ENCODE assay signal across 27 cellular contexts in the genomic region with DNA sequence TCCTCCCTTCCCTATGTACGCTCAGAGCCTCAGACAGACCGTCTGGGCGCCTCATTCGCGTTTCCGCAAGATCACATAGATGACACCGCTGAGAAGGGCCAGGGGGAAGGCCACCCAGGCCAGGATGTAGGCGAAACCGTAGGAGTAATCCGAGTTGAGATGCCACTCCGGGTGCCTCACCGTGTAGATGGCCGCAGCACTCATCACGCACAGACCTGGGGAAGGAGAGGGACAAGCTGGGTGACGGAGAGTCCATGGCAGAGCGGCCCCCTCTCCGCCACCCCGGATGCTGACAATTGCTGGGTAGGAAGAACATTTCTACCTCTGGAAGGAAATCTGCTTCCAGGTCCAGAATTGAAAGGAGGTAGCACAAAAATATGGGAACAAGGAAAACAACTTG.
"Had no signal": no experiment of that assay in that cellular context is flagged by ENCODE, and none has a peak within 500 bp of the region (broad histone marks: within the 10 kb centered on the region; RNA-seq: fewer than 3 reads in every experiment).

No MANE protein-coding gene starts in this region.

- H3K36me3 Mint-ChIP-seq: naive B cell; natural killer cell; neural progenitor cell; stimulated activated naive B cell treated with anti-CD40 and anti-IgM and Interleukin-4, amounts not matched to agents 10 μg/mL and 1 μg/mL and 100 μg/mL, for 72 hours had no signal

- ATAC-seq: left colon; left lung; lower lobe of right lung; natural killer cell; right cardiac atrium; stimulated activated naive B cell treated with anti-CD40 and anti-IgM and Interleukin-4, amounts not matched to agents 10 μg/mL and 1 μg/mL and 100 μg/mL, for 72 hours; stimulated activated naive CD8-positive, alpha-beta T cell treated with anti-CD3 and anti-CD28 coated beads, Interleukin-15, Interleukin-2, amounts not matched to agents 100 U/mL and 50 U/mL, for 24 hours had no signal

- H3K4me3 Mint-ChIP-seq: naive B cell; natural killer cell; nephron progenitor cell; neural progenitor cell; stimulated activated naive B cell treated with anti-CD40 and anti-IgM and Interleukin-4, amounts not matched to agents 10 μg/mL and 1 μg/mL and 100 μg/mL, for 72 hours had no signal

- H3K4me3 ChIP-seq: left lung, lower lobe of right lung, neural progenitor cell, ovary, prostate gland, skin epidermis, stomach, suprapubic skin, transverse colon, upper lobe of left lung, vagina had no signal

- H3K27ac Mint-ChIP-seq: naive B cell; natural killer cell; nephron progenitor cell; stimulated activated naive B cell treated with anti-CD40 and anti-IgM and Interleukin-4, amounts not matched to agents 10 μg/mL and 1 μg/mL and 100 μg/mL, for 72 hours had no signal

- H3K27ac ChIP-seq: left lung, lower lobe of right lung, neural progenitor cell, ovary, prostate gland, skin epidermis, stomach, suprapubic skin, transverse colon, upper lobe of left lung, vagina had no signal

- H3K4me1 Mint-ChIP-seq: naive B cell; natural killer cell; neural progenitor cell; stimulated activated naive B cell treated with anti-CD40 and anti-IgM and Interleukin-4, amounts not matched to agents 10 μg/mL and 1 μg/mL and 100 μg/mL, for 72 hours had no signal

- DNase-seq: hippocampal formation; kidney glomerular epithelial cell; left colon; lower lobe of right lung; mammary epithelial cell; mesenchymal stem cell; naive B cell; natural killer cell; nephron progenitor cell; ovary; retina; right cardiac atrium; stimulated activated CD4-positive, alpha-beta T cell treated with anti-CD3 and anti-CD28 coated beads, Interleukin-12 subunit alpha, Interleukin-12 subunit beta, amount 100 ng/mL, for 4 hours; stimulated activated CD4-positive, alpha-beta T cell treated with anti-CD3 and anti-CD28 coated beads, Interleukin-15, amount 100 ng/mL, for 24 hours; stimulated activated CD4-positive, alpha-beta T cell treated with anti-CD3 and anti-CD28 coated beads, Interleukin-2, amount 100 ng/mL, for 24 hours; stimulated activated CD4-positive, alpha-beta T cell treated with anti-CD3 and anti-CD28 coated beads, Interleukin-4, amount 100 ng/mL, for 1 hour; stimulated activated naive B cell treated with anti-CD40 and anti-IgM and Interleukin-4, amounts not matched to agents 10 μg/mL and 1 μg/mL and 100 μg/mL, for 72 hours; stimulated activated naive CD8-positive, alpha-beta T cell treated with anti-CD3 and anti-CD28 coated beads, Interleukin-15, Interleukin-2, amounts not matched to agents 100 U/mL and 50 U/mL, for 24 hours; stomach; transverse colon had no signal

- H3K9me3 Mint-ChIP-seq: naive B cell; natural killer cell; nephron progenitor cell; neural progenitor cell; stimulated activated naive B cell treated with anti-CD40 and anti-IgM and Interleukin-4, amounts not matched to agents 10 μg/mL and 1 μg/mL and 100 μg/mL, for 72 hours had no signal

- H3K27me3 ChIP-seq: left lung, neural progenitor cell, ovary, stomach, suprapubic skin, transverse colon, upper lobe of left lung, vagina had no signal
